19 cellular contexts compared by ENCODE assay signal in the genomic region with DNA sequence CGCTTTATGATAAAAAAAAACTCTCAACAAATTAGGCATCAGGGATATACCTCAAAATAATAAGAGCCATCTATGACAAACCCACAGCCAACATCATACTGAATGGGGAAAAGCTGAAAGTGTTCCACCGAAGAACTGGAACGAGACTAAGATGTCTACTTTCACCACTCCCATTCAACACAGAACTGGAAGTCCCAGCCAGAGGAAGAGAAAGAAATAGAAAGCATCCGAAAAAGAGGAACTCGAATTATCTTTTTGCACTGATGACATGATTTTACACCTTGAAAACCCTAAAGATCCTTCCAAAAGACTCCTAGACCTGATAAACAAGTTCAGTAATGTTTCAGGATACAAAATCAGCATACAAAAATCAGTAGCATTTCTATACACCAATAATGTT.
DNase-seq lines count a peak whose midpoint lies in the region; ATAC-seq and TF ChIP-seq lines count a peak whose summit lies in the region.
"Had no signal": no experiment of that assay in that cellular context is flagged by ENCODE, and none has a peak within 500 bp of the region (broad histone marks: within the 10 kb centered on the region; RNA-seq: fewer than 3 reads in every experiment).

No MANE protein-coding gene starts in this region.

- no peaks in the 10 kb centered on the region for H3K27me3 Mint-ChIP-seq in activated CD8-positive, alpha-beta memory T cell treated with anti-CD3 and anti-CD28 coated beads, Interleukin-2, amount 10 ng/mL, durations not matched to agents 7 days and 5 days
- H3K27me3 Mint-ChIP-seq: CD4-positive, alpha-beta memory T cell had no signal

- intact Hi-C loops in left ventricle myocardium superior (cut with micrococcal nuclease) (no loop called here), sciatic nerve (cut with DNase I) (no loop called here)

- H3K4me1 Mint-ChIP-seq in activated CD8-positive, alpha-beta memory T cell treated with anti-CD3 and anti-CD28 coated beads, Interleukin-2, amount 10 ng/mL, durations not matched to agents 7 days and 5 days = no peaks in the 10 kb centered on the region

- peaks cover 12% of the 10 kb centered on the region for H3K9me3 Mint-ChIP-seq in activated CD8-positive, alpha-beta memory T cell treated with anti-CD3 and anti-CD28 coated beads, Interleukin-2, amount 10 ng/mL, durations not matched to agents 7 days and 5 days (ENCODE audit: low read depth)

- H3K27ac Mint-ChIP-seq in activated CD8-positive, alpha-beta memory T cell treated with anti-CD3 and anti-CD28 coated beads, Interleukin-2, amount 10 ng/mL, durations not matched to agents 7 days and 5 days = no peak overlapping the region
- H3K27ac Mint-ChIP-seq: CD4-positive, alpha-beta memory T cell; HFFc6 had no signal

- ATAC-seq in GM18868 (IDR thresholded peaks at IDR 0.05; ENCODE audit: unreplicated experiment) (peak; percentile 73), HG03378 (IDR thresholded peaks at IDR 0.05; ENCODE audit: unreplicated experiment) (no peak), left ventricle myocardium superior (no peak), sciatic nerve (no peak)
- ATAC-seq in activated CD8-positive, alpha-beta memory T cell treated with anti-CD3 and anti-CD28 coated beads, Interleukin-2, amount 10 ng/mL, durations not matched to agents 7 days and 5 days = no peak

- CTCF ChIA-PET in activated CD8-positive, alpha-beta memory T cell treated with anti-CD3 and anti-CD28 coated beads, Interleukin-2, amount 10 ng/mL, durations not matched to agents 7 days and 5 days (lab: Charles Lee) = no interaction called here

- H3K4me3 ChIP-seq in GM12864 (ENCODE audit: low read depth, low read length) = no peak overlapping the region
- H3K4me3 ChIP-seq: BLaER1, MG63 had no signal

- in situ Hi-C loops in KBM-7 (cut with MboI; ENCODE audit: low pct_unique_long_range_greater_than_20kb, low sequenced_read_pairs) = no loop called here

- TF ChIP-seq CTCF in GM12864 (IDR thresholded peaks at IDR 0.05; ENCODE audit: low read depth, low read length, missing control alignments) = no peak

- DNase-seq in GM12864 (ENCODE audit: low read depth) = peak; percentile 10
- peak; percentile 40 for DNase-seq in KBM-7
- peak; percentile 49 for DNase-seq in OCI-M1 (lab: John Stamatoyannopoulos, UW)
- DNase-seq in activated CD8-positive, alpha-beta memory T cell treated with anti-CD3 and anti-CD28 coated beads, Interleukin-2, amount 10 ng/mL, durations not matched to agents 7 days and 5 days = no peak
- no peak for DNase-seq in left ventricle myocardium superior
- DNase-seq in sciatic nerve (ENCODE audit: low spot score) = no peak
- DNase-seq: CD4-positive, alpha-beta memory T cell; DMS153; GDM1; H7; HFFc6; MG63; NCI-H1105 treated with DMSO at 0.1 percent for 48 hours; NCI-H1694 treated with DMSO at 0.1 percent for 48 hours; SW 1271; T-helper 2 cell had no signal

- H3K36me3 Mint-ChIP-seq in activated CD8-positive, alpha-beta memory T cell treated with anti-CD3 and anti-CD28 coated beads, Interleukin-2, amount 10 ng/mL, durations not matched to agents 7 days and 5 days = peaks cover 4% of the 10 kb centered on the region

- no peak overlapping the region for H3K4me3 Mint-ChIP-seq in activated CD8-positive, alpha-beta memory T cell treated with anti-CD3 and anti-CD28 coated beads, Interleukin-2, amount 10 ng/mL, durations not matched to agents 7 days and 5 days
- H3K4me3 Mint-ChIP-seq: CD4-positive, alpha-beta memory T cell; HFFc6 had no signal

Comparison
In these comparisons a context has a peak if more than half of its experiments do, and no peak if none do; other contexts are left out.
1. DNase-seq: peak in GM12864 (single experiment), KBM-7 (single experiment) and OCI-M1 (single experiment); none in activated CD8-positive, alpha-beta memory T cell treated with anti-CD3 and anti-CD28 coated beads, Interleukin-2, amount 10 ng/mL, durations not matched to agents 7 days and 5 days (single experiment), left ventricle myocardium superior (single experiment) and sciatic nerve (single experiment).